27 cellular contexts compared by ENCODE assay signal in the genomic region with DNA sequence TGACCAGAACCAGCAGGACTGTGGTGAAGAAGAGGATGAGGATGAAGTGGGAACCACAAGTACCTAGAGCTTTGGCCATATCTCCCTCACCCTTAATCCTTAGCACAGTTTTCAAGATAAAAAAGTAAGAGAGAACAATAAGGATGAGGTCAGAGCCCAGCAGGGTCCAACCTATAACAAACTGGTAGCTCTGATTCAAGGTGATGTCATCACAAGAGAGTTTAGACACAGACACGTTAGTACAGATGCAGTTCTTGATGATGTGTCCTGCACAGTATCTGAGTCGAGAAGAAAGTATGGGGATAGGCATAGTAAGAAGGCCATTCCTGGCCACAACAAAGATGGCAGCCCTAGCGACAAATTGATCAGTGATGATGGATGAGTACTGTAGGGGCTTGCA. TPM values are rescaled to one million over a fixed set of nuclear protein-coding genes. Genes with fewer than 3 reads are reported as not detected.
DNase-seq lines count a peak whose midpoint lies in the region; ATAC-seq, FAIRE-seq and TF ChIP-seq lines count a peak whose summit lies in the region.
"Had no signal": no experiment of that assay in that cellular context is flagged by ENCODE, and none has a peak within 500 bp of the region (broad histone marks: within the 10 kb centered on the region; RNA-seq: fewer than 3 reads in every experiment).

No MANE protein-coding gene starts in this region.

- no peaks in the 10 kb centered on the region for H3K4me1 Mint-ChIP-seq in stimulated activated memory B cell treated with anti-CD40 and anti-IgM and Interleukin-4, amounts not matched to agents 10 μg/mL and 1 μg/mL and 100 μg/mL, for 72 hours
- H3K4me1 Mint-ChIP-seq in naive thymus-derived CD4-positive, alpha-beta T cell: no peaks in the 10 kb centered on the region
- no peaks in the 10 kb centered on the region for H3K4me1 Mint-ChIP-seq in naive thymus-derived CD8-positive, alpha-beta T cell
- H3K4me1 Mint-ChIP-seq: GM23338 had no signal

- H3K4me3 ChIP-seq in endothelial cell of umbilical vein (replicated peaks in 1 of 3; ENCODE audit: insufficient read depth in 1 of 3, low read depth in 1 of 3, low read length in 3 of 3): no peak overlapping the region
- no peak overlapping the region for H3K4me3 ChIP-seq in naive thymus-derived CD4-positive, alpha-beta T cell (ENCODE audit: low read length)
- H3K4me3 ChIP-seq: BLaER1, GM23338, HAP-1, Peyer's patch, SJSA1 had no signal

- BruUV-seq in endothelial cell of umbilical vein (replicated peaks; lab: Mats Ljungman, UMichigan): no TSS peak

- H3K9me3 Mint-ChIP-seq in stimulated activated memory B cell treated with anti-CD40 and anti-IgM and Interleukin-4, amounts not matched to agents 10 μg/mL and 1 μg/mL and 100 μg/mL, for 72 hours: peaks cover 10% of the 10 kb centered on the region
- H3K9me3 Mint-ChIP-seq in naive thymus-derived CD4-positive, alpha-beta T cell: peaks cover 3 to 26% (median 18%) of the 10 kb centered on the region in 11 donors
- H3K9me3 Mint-ChIP-seq in naive thymus-derived CD8-positive, alpha-beta T cell: peaks cover 7 to 26% (median 15%) of the 10 kb centered on the region in 9 donors

- H4K20me1 ChIP-seq in endothelial cell of umbilical vein (replicated peaks; ENCODE audit: control insufficient read depth, extremely low read depth, insufficient read depth, low read length): no peaks in the 10 kb centered on the region
- H4K20me1 ChIP-seq: BLaER1 had no signal

- TF ChIP-seq POLR2A in GM12892 (IDR thresholded peaks at IDR 0.05; ENCODE audit: low read depth, low read length) (no peak), endothelial cell of umbilical vein (IDR thresholded peaks at IDR 0.05; ENCODE audit: low read depth, low read length) (no peak)

- H3K27me3 Mint-ChIP-seq in stimulated activated memory B cell treated with anti-CD40 and anti-IgM and Interleukin-4, amounts not matched to agents 10 μg/mL and 1 μg/mL and 100 μg/mL, for 72 hours: peaks cover 28% of the 10 kb centered on the region
- H3K27me3 Mint-ChIP-seq in naive thymus-derived CD4-positive, alpha-beta T cell: peaks cover 7 to 56% (median 38%) of the 10 kb centered on the region in 5 donors
- peaks cover 11 to 53% (median 29%) of the 10 kb centered on the region in 5 donors for H3K27me3 Mint-ChIP-seq in naive thymus-derived CD8-positive, alpha-beta T cell

- no peaks in the 10 kb centered on the region for H3K9me1 ChIP-seq in endothelial cell of umbilical vein (replicated peaks; ENCODE audit: control insufficient read depth, extremely low read depth, insufficient read depth, low read length)

- no peak overlapping the region for H2AFZ ChIP-seq in endothelial cell of umbilical vein (ENCODE audit: low read depth, low read length)
- H2AFZ ChIP-seq: GM23338 had no signal

- DNase-seq in GM12892 (ENCODE audit: insufficient read length) (no peak), HT1080 (ENCODE audit: low read depth) (peak; percentile 35), endothelial cell of umbilical vein (ENCODE audit: low read depth, low spot score) (no peak)
- no peak for DNase-seq in naive thymus-derived CD4-positive, alpha-beta T cell
- no peak for DNase-seq in naive thymus-derived CD8-positive, alpha-beta T cell
- DNase-seq: ACHN; CD4-positive, alpha-beta T cell; COR-L47; DMS79; Kasumi-1; MM.1S; NCI-H1092 treated with DMSO at 0.1 percent for 48 hours; NCI-H146; NCI-H2081; NCI-H2171; NCI-H524 treated with DMSO at 0.1 percent for 48 hours; NCI-H82; Peyer's patch had no signal

- no peak overlapping the region for H3K4me3 Mint-ChIP-seq in stimulated activated memory B cell treated with anti-CD40 and anti-IgM and Interleukin-4, amounts not matched to agents 10 μg/mL and 1 μg/mL and 100 μg/mL, for 72 hours
- H3K4me3 Mint-ChIP-seq in naive thymus-derived CD4-positive, alpha-beta T cell: no peak overlapping the region
- H3K4me3 Mint-ChIP-seq in naive thymus-derived CD8-positive, alpha-beta T cell: no peak overlapping the region
- H3K4me3 Mint-ChIP-seq: CD4-positive, alpha-beta T cell; GM23338 had no signal

- no peak overlapping the region for H3K4me2 ChIP-seq in endothelial cell of umbilical vein (ENCODE audit: insufficient read depth, low read length)
- H3K4me2 ChIP-seq: BLaER1, GM23338 had no signal

- no peaks in the 10 kb centered on the region for H3K36me3 ChIP-seq in endothelial cell of umbilical vein (ENCODE audit: control insufficient read depth in 2 of 2, extremely low read depth in 1 of 2, insufficient read depth in 2 of 2, low read length in 2 of 2)
- no peaks in the 10 kb centered on the region for H3K36me3 ChIP-seq in naive thymus-derived CD4-positive, alpha-beta T cell (ENCODE audit: control insufficient read depth in 2 of 3, insufficient read depth in 3 of 3, low read length in 3 of 3)
- H3K36me3 ChIP-seq: BLaER1, HAP-1, Peyer's patch, SJSA1 had no signal

- H3K27ac Mint-ChIP-seq in stimulated activated memory B cell treated with anti-CD40 and anti-IgM and Interleukin-4, amounts not matched to agents 10 μg/mL and 1 μg/mL and 100 μg/mL, for 72 hours: no peak overlapping the region
- no peak overlapping the region for H3K27ac Mint-ChIP-seq in naive thymus-derived CD4-positive, alpha-beta T cell
- H3K27ac Mint-ChIP-seq in naive thymus-derived CD8-positive, alpha-beta T cell: no peak overlapping the region
- H3K27ac Mint-ChIP-seq: CD4-positive, alpha-beta T cell; GM23338 had no signal

- no peaks in the 10 kb centered on the region for H3K79me2 ChIP-seq in endothelial cell of umbilical vein (ENCODE audit: control insufficient read depth, insufficient read depth, low read length)

- peaks cover 5% of the 10 kb centered on the region for H3K36me3 Mint-ChIP-seq in stimulated activated memory B cell treated with anti-CD40 and anti-IgM and Interleukin-4, amounts not matched to agents 10 μg/mL and 1 μg/mL and 100 μg/mL, for 72 hours
- H3K36me3 Mint-ChIP-seq in naive thymus-derived CD4-positive, alpha-beta T cell: peaks cover 0 to 5% (median 0%) of the 10 kb centered on the region in 5 donors
- H3K36me3 Mint-ChIP-seq in naive thymus-derived CD8-positive, alpha-beta T cell: peaks cover 0 to 18% (median 1%) of the 10 kb centered on the region in 3 donors

- no peaks in the 10 kb centered on the region for H3K4me1 ChIP-seq in endothelial cell of umbilical vein (ENCODE audit: control insufficient read depth, extremely low read depth, insufficient read depth, low read length)
- H3K4me1 ChIP-seq in naive thymus-derived CD4-positive, alpha-beta T cell (ENCODE audit: control insufficient read depth in 2 of 2, insufficient read depth in 2 of 2, low read length in 2 of 2): no peaks in the 10 kb centered on the region
- H3K4me1 ChIP-seq: BLaER1, HAP-1, Peyer's patch, SJSA1 had no signal

- CTCF ChIA-PET in endothelial cell of umbilical vein (lab: Charles Lee): no interaction called here
- CTCF ChIA-PET in naive thymus-derived CD4-positive, alpha-beta T cell (lab: Charles Lee): no interaction called here

- dilution Hi-C loops in endothelial cell of umbilical vein (cut with MboI; ENCODE audit: extremely low pct_ligation_motif_present, low sequenced_read_pairs): no loop called here

- H3K27me3 ChIP-seq in endothelial cell of umbilical vein (ENCODE audit: control insufficient read depth in 2 of 2, insufficient read depth in 2 of 2, low read length in 2 of 2): no peaks in the 10 kb centered on the region
- no peaks in the 10 kb centered on the region for H3K27me3 ChIP-seq in naive thymus-derived CD4-positive, alpha-beta T cell (ENCODE audit: control insufficient read depth in 2 of 2, insufficient read depth in 2 of 2, low read length in 2 of 2)
- H3K27me3 ChIP-seq: BLaER1, Peyer's patch, SJSA1 had no signal

- H3K9ac ChIP-seq in endothelial cell of umbilical vein (replicated peaks; ENCODE audit: extremely low read depth, insufficient read depth, low read length): no peak overlapping the region
- H3K9ac ChIP-seq: BLaER1 had no signal

- peak; percentile 20 for ATAC-seq in stimulated activated memory B cell treated with anti-CD40 and anti-IgM and Interleukin-4, amounts not matched to agents 10 μg/mL and 1 μg/mL and 100 μg/mL, for 72 hours
- no peak for ATAC-seq in naive thymus-derived CD4-positive, alpha-beta T cell
- no peak for ATAC-seq in naive thymus-derived CD8-positive, alpha-beta T cell
- no peak for ATAC-seq in HG03039 (IDR thresholded peaks at IDR 0.05; ENCODE audit: unreplicated experiment)
- ATAC-seq: GM23338, Right ventricle myocardium inferior had no signal

- H3K9me3 ChIP-seq in endothelial cell of umbilical vein (replicated peaks; ENCODE audit: control insufficient read depth, insufficient read depth, low read length): no peaks in the 10 kb centered on the region
- peaks cover 0 to 7% (median 0%) of the 10 kb centered on the region in 3 experiments for H3K9me3 ChIP-seq in naive thymus-derived CD4-positive, alpha-beta T cell (ENCODE audit: control insufficient read depth in 2 of 3, low read length in 3 of 3)
- H3K9me3 ChIP-seq: HAP-1, SJSA1 had no signal

- TF ChIP-seq CTCF in endothelial cell of umbilical vein (IDR thresholded peaks at IDR 0.05; ENCODE audit: extremely low read depth in 1 of 2, insufficient read depth in 1 of 2, low read depth in 1 of 2, low read length in 2 of 2): no peak

- no peak overlapping the region for H3K27ac ChIP-seq in endothelial cell of umbilical vein (ENCODE audit: insufficient read depth, low read depth, low read length)
- H3K27ac ChIP-seq in naive thymus-derived CD4-positive, alpha-beta T cell (ENCODE audit: low read depth, low read length): no peak overlapping the region
- H3K27ac ChIP-seq: BLaER1, Peyer's patch, SJSA1 had no signal

- intact Hi-C loops in endothelial cell of umbilical vein (cut with micrococcal nuclease): no loop called here
- intact Hi-C loops in naive thymus-derived CD4-positive, alpha-beta T cell (cut with micrococcal nuclease): no loop called here

- peak; percentile 33 for FAIRE-seq in GM12892 (lab: Jason Lieb, UNC)
- FAIRE-seq in endothelial cell of umbilical vein (lab: Jason Lieb, UNC): no peak
- FAIRE-seq: GM12891, GM18507 had no signal

- POLR2A ChIA-PET in endothelial cell of umbilical vein (lab: Charles Lee): no interaction called here
- POLR2A ChIA-PET in naive thymus-derived CD4-positive, alpha-beta T cell (lab: Charles Lee): no interaction called here
- POLR2A ChIA-PET in naive thymus-derived CD8-positive, alpha-beta T cell (lab: Charles Lee): no interaction called here

RNA-seq across cellular contexts. Expression of a gene that starts 0.6 kb away (rescaled TPM):
- polyA plus RNA-seq in GM12892 (2012; ENCODE audit: missing spikeins): not detected
- total RNA-seq in HT1080 (2014; rRNA removed; shearing (Covaris generic)): not detected in 2 replicates
- not detected in 2 replicates for polyA plus RNA-seq in HT1080 (2015; cell fraction: cytosol; rRNA removed)
- not detected in 2 replicates for polyA plus RNA-seq in HT1080 (2015; cell fraction: nucleus; rRNA removed)
- not detected in 2 replicates for total RNA-seq in endothelial cell of umbilical vein
- not detected in 2 replicates for polyA plus RNA-seq in endothelial cell of umbilical vein
- polyA plus RNA-seq in endothelial cell of umbilical vein (2011; cell fraction: cytosol; rRNA removed): not detected in 2 replicates
- not detected in 2 replicates for polyA plus RNA-seq in endothelial cell of umbilical vein (2011; cell fraction: nucleus; rRNA removed)
- polyA plus RNA-seq in endothelial cell of umbilical vein (2012): not detected in 2 replicates
- polyA minus RNA-seq in endothelial cell of umbilical vein: not detected in 2 replicates
- not detected for polyA minus RNA-seq in endothelial cell of umbilical vein (2011; cell fraction: cytosol; rRNA and poly(A)+ RNA removed)
- not detected in 2 replicates for polyA minus RNA-seq in endothelial cell of umbilical vein (2011; cell fraction: nucleus; rRNA and poly(A)+ RNA removed)
- not detected for total RNA-seq in naive thymus-derived CD4-positive, alpha-beta T cell
- not detected for polyA plus RNA-seq in naive thymus-derived CD4-positive, alpha-beta T cell
- total RNA-seq in naive thymus-derived CD8-positive, alpha-beta T cell: not detected
- polyA plus RNA-seq in naive thymus-derived CD8-positive, alpha-beta T cell: not detected
- total RNA-seq: CD4-positive, alpha-beta T cell; GM23338; Peyer's patch; Right ventricle myocardium inferior; SJSA1 had no signal
- polyA plus RNA-seq: GM23338 had no signal

RNA-seq across cellular contexts. Expression of a gene that starts 19.1 kb away (rescaled TPM):
- not detected for polyA plus RNA-seq in GM12892 (2012; ENCODE audit: missing spikeins)
- not detected in 2 replicates for total RNA-seq in HT1080 (2014; rRNA removed; shearing (Covaris generic))
- not detected in 2 replicates for polyA plus RNA-seq in HT1080 (2015; cell fraction: cytosol; rRNA removed)
- polyA plus RNA-seq in HT1080 (2015; cell fraction: nucleus; rRNA removed): not detected in 2 replicates
- not detected in 2 replicates for total RNA-seq in endothelial cell of umbilical vein
- 0.07 TPM in 1 of 2 replicates, not detected in the other for polyA plus RNA-seq in endothelial cell of umbilical vein
- polyA plus RNA-seq in endothelial cell of umbilical vein (2011; cell fraction: cytosol; rRNA removed): not detected in 2 replicates
- polyA plus RNA-seq in endothelial cell of umbilical vein (2011; cell fraction: nucleus; rRNA removed): not detected in 2 replicates
- polyA plus RNA-seq in endothelial cell of umbilical vein (2012): not detected in 2 replicates
- 0.27 TPM in 1 of 2 replicates, not detected in the other for polyA minus RNA-seq in endothelial cell of umbilical vein
- not detected for polyA minus RNA-seq in endothelial cell of umbilical vein (2011; cell fraction: cytosol; rRNA and poly(A)+ RNA removed)
- 0.53 TPM in 1 of 2 replicates, not detected in the other for polyA minus RNA-seq in endothelial cell of umbilical vein (2011; cell fraction: nucleus; rRNA and poly(A)+ RNA removed)
- not detected for total RNA-seq in naive thymus-derived CD4-positive, alpha-beta T cell
- polyA plus RNA-seq in naive thymus-derived CD4-positive, alpha-beta T cell: not detected
- total RNA-seq in naive thymus-derived CD8-positive, alpha-beta T cell: not detected
- polyA plus RNA-seq in naive thymus-derived CD8-positive, alpha-beta T cell: not detected
- total RNA-seq: CD4-positive, alpha-beta T cell; Peyer's patch; Right ventricle myocardium inferior; SJSA1 had no signal
- polyA plus RNA-seq: GM23338 had no signal

RNA-seq across cellular contexts. Expression of a gene that starts 25.7 kb away (rescaled TPM):
- polyA plus RNA-seq in GM12892 (2012; ENCODE audit: missing spikeins): not detected
- total RNA-seq in HT1080 (2014; rRNA removed; shearing (Covaris generic)): not detected in 2 replicates
- polyA plus RNA-seq in HT1080 (2015; cell fraction: cytosol; rRNA removed): not detected in 2 replicates
- not detected in 2 replicates for polyA plus RNA-seq in HT1080 (2015; cell fraction: nucleus; rRNA removed)
- total RNA-seq in endothelial cell of umbilical vein: not detected in 2 replicates
- not detected in 2 replicates for polyA plus RNA-seq in endothelial cell of umbilical vein
- polyA plus RNA-seq in endothelial cell of umbilical vein (2011; cell fraction: cytosol; rRNA removed): not detected in 2 replicates
- not detected in 2 replicates for polyA plus RNA-seq in endothelial cell of umbilical vein (2011; cell fraction: nucleus; rRNA removed)
- not detected in 2 replicates for polyA plus RNA-seq in endothelial cell of umbilical vein (2012)
- polyA minus RNA-seq in endothelial cell of umbilical vein: not detected in 2 replicates
- polyA minus RNA-seq in endothelial cell of umbilical vein (2011; cell fraction: cytosol; rRNA and poly(A)+ RNA removed): not detected
- polyA minus RNA-seq in endothelial cell of umbilical vein (2011; cell fraction: nucleus; rRNA and poly(A)+ RNA removed): not detected in 2 replicates
- total RNA-seq in naive thymus-derived CD4-positive, alpha-beta T cell: not detected
- not detected for polyA plus RNA-seq in naive thymus-derived CD4-positive, alpha-beta T cell
- total RNA-seq in naive thymus-derived CD8-positive, alpha-beta T cell: not detected
- not detected for polyA plus RNA-seq in naive thymus-derived CD8-positive, alpha-beta T cell
- total RNA-seq: CD4-positive, alpha-beta T cell; GM23338; Peyer's patch; Right ventricle myocardium inferior; SJSA1 had no signal
- polyA plus RNA-seq: GM23338 had no signal

RNA-seq across cellular contexts. Expression of a gene that starts 39.0 kb away (rescaled TPM):
- not detected for polyA plus RNA-seq in GM12892 (2012; ENCODE audit: missing spikeins)
- not detected in 2 replicates for total RNA-seq in HT1080 (2014; rRNA removed; shearing (Covaris generic))
- polyA plus RNA-seq in HT1080 (2015; cell fraction: cytosol; rRNA removed): not detected in 2 replicates
- polyA plus RNA-seq in HT1080 (2015; cell fraction: nucleus; rRNA removed): not detected in 2 replicates
- total RNA-seq in endothelial cell of umbilical vein: not detected in 2 replicates
- polyA plus RNA-seq in endothelial cell of umbilical vein: not detected in 2 replicates
- not detected in 2 replicates for polyA plus RNA-seq in endothelial cell of umbilical vein (2011; cell fraction: cytosol; rRNA removed)
- polyA plus RNA-seq in endothelial cell of umbilical vein (2011; cell fraction: nucleus; rRNA removed): 0.04 TPM in 1 of 2 replicates, not detected in the other
- polyA plus RNA-seq in endothelial cell of umbilical vein (2012): not detected in 2 replicates
- polyA minus RNA-seq in endothelial cell of umbilical vein: not detected in 2 replicates
- polyA minus RNA-seq in endothelial cell of umbilical vein (2011; cell fraction: cytosol; rRNA and poly(A)+ RNA removed): not detected
- 0.19 TPM in 1 of 2 replicates, not detected in the other for polyA minus RNA-seq in endothelial cell of umbilical vein (2011; cell fraction: nucleus; rRNA and poly(A)+ RNA removed)
- total RNA-seq in naive thymus-derived CD4-positive, alpha-beta T cell: under 1 TPM in 2 of 5 experiments, not detected in 3; 0.07 to 0.08 TPM
- polyA plus RNA-seq in naive thymus-derived CD4-positive, alpha-beta T cell: not detected
- under 1 TPM in 1 of 2 experiments, not detected in 1; 0.10 TPM for total RNA-seq in naive thymus-derived CD8-positive, alpha-beta T cell
- polyA plus RNA-seq in naive thymus-derived CD8-positive, alpha-beta T cell: not detected
- total RNA-seq: CD4-positive, alpha-beta T cell; Peyer's patch; Right ventricle myocardium inferior; SJSA1 had no signal
